In genomic region chr6:156782691-156783320, GRCh38 we compare ENCODE assay signal across 7 cellular contexts. TPM values are rescaled to one million over a fixed set of nuclear protein-coding genes. Genes with fewer than 3 reads are reported as not detected.
DNase-seq lines count a peak whose midpoint lies in the region; ATAC-seq, FAIRE-seq and TF ChIP-seq lines count a peak whose summit lies in the region.

No MANE protein-coding gene starts in this region.

- no peak for TF ChIP-seq CTCF in fibroblast of mammary gland (conservative IDR thresholded peaks at IDR 0.05; ENCODE audit: control insufficient read depth, insufficient read depth, low read depth, low read length)

- H3K27ac Mint-ChIP-seq in T-cell: peak overlapping the region; percentile 80 to 90

- peak overlapping the region; percentile 77 to 95 (median 88) for H3K4me3 Mint-ChIP-seq in T-cell

- FAIRE-seq in GM19239 (lab: Jason Lieb, UNC) (peak; percentile 72), small intestine (lab: Jason Lieb, UNC) (peak; percentile 85), GM12891 (lab: Jason Lieb, UNC) (no peak)

- H3K27me3 ChIP-seq in small intestine (ENCODE audit: control insufficient read depth in 2 of 2, insufficient read depth in 2 of 2, low read length in 2 of 2): no peaks in the 10 kb centered on the region

- H3K36me3 ChIP-seq in small intestine (ENCODE audit: control insufficient read depth in 2 of 2, insufficient read depth in 2 of 2, low read length in 2 of 2): peaks cover 0 to 2% of the 10 kb centered on the region in 2 donors

- no peak for ATAC-seq in T-cell (replicated peaks in 1 of 4)
- no peak for ATAC-seq in HG03378 (IDR thresholded peaks at IDR 0.05; ENCODE audit: unreplicated experiment)

- DNase-seq in GM19239 (ENCODE audit: insufficient read length, low spot score) (no peak), T-cell (no peak), fibroblast of mammary gland (ENCODE audit: low read depth) (peak; percentile 30), small intestine (no peak), GM12891 (ENCODE audit: insufficient read length, low spot score) (no peak), DMS53 treated with DMSO at 0.1 percent for 48 hours (lab: John Stamatoyannopoulos, UW; ENCODE audit: unreplicated experiment) (no peak)

- H3K4me3 ChIP-seq in fibroblast of mammary gland (ENCODE audit: control insufficient read depth, low read depth, low read length) (peak overlapping the region; percentile 75), small intestine (ENCODE audit: low read depth in 1 of 2, low read length in 2 of 2) (no peak overlapping the region)

- TF ChIP-seq POLR2A in GM12891 (IDR thresholded peaks at IDR 0.05; ENCODE audit: low read depth, low read length): no peak

- H3K9me3 Mint-ChIP-seq in T-cell: no peaks in the 10 kb centered on the region

- POLR2A ChIA-PET in T-cell (lab: Charles Lee): interaction anchor here in 1 of 2 donors (0.6 to 0.7 kb wide), 2 partner anchors 272 to 545 kb away, joined by 3 to 4 read pairs; no protein-coding TSS in a partner anchor

- peaks cover 3 to 5% of the 10 kb centered on the region in 2 donors for H3K4me1 ChIP-seq in small intestine (ENCODE audit: control insufficient read depth in 2 of 2, insufficient read depth in 1 of 2, low read depth in 1 of 2, low read length in 1 of 2)

- H3K27me3 Mint-ChIP-seq in T-cell: no peaks in the 10 kb centered on the region

- peaks cover 14% of the 10 kb centered on the region for H3K36me3 Mint-ChIP-seq in T-cell

- WGBS in small intestine, 3 donors: 1 to 11% (median 11%) methylated on average over 2 of the region's 2 CpGs

- H3K9me3 ChIP-seq in small intestine (ENCODE audit: control insufficient read depth, low read depth): no peaks in the 10 kb centered on the region

- CTCF ChIA-PET in T-cell (lab: Charles Lee): interaction anchor here in 1 of 2 donors (0.9 to 1.4 kb wide), 2 partner anchors 63 to 70 kb away, joined by 3 to 5 read pairs; no protein-coding TSS in a partner anchor

- peaks cover 62 to 69% (median 64%) of the 10 kb centered on the region in 3 donors for H3K4me1 Mint-ChIP-seq in T-cell

- no peak overlapping the region for H3K27ac ChIP-seq in small intestine (ENCODE audit: low read depth in 1 of 2, low read length in 1 of 2)

TF ChIP-seq in GM12891, 5 proteins besides CTCF, POLR2A, EP300 and RAD21:
- TF ChIP-seq SPI1 (IDR thresholded peaks at IDR 0.05; ENCODE audit: low read depth, low read length) (no peak), POU2F2 (IDR thresholded peaks at IDR 0.05; ENCODE audit: low read depth, low read length) (no peak), TAF1 (IDR thresholded peaks at IDR 0.05; ENCODE audit: low read depth, low read length) (no peak)
TF ChIP-seq in GM12891: peak in this region for 0.

RNA-seq across cellular contexts. Expression of gene ARID1B, which starts 5.6 kb away (rescaled TPM):
- total RNA-seq in T-cell: 100 to 1,000 TPM; 103 to 161 (median 108) TPM
- polyA plus RNA-seq in small intestine: 10 to 100 TPM in 2 of 3 donors, 1 to 10 TPM in 1; 7.3 to 23.3 (median 10.7) TPM
- 36.8 TPM for polyA plus RNA-seq in GM12891 (2012; ENCODE audit: low read depth, missing spikeins)
